22 cellular contexts compared by ENCODE assay signal in the genomic region with DNA sequence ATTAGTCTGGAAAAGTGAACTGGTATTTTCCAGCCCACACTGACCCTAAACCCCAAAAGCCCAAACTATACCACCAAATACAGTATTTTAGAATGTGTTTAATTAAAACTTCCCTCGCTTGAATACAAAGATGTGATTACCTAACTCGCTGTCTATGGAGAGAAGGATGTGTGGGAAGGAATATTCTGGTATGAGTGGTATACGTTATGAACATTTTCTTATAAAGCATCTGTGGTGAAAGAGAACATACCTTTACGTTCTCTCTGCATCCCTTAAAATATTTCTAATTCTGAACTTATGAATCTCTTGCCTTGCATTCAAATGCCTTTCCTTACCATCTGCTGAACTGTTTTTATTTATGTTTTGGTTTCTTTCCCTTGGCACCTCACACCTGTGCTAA.
DNase-seq lines count a peak whose midpoint lies in the region; ATAC-seq and TF ChIP-seq lines count a peak whose summit lies in the region.
"Had no signal": no experiment of that assay in that cellular context is flagged by ENCODE, and none has a peak within 500 bp of the region (broad histone marks: within the 10 kb centered on the region; RNA-seq: fewer than 3 reads in every experiment).

No MANE protein-coding gene starts in this region.

- CTCF ChIA-PET in activated B cell treated with CpG ODN at 0.5 μM for 24 hours (lab: Charles Lee) = no interaction called here

- H3K56ac ChIP-seq in mesendoderm (ENCODE audit: low read length) = no peak overlapping the region

- peaks cover 0 to 2% of the 10 kb centered on the region in 2 donors for H3K9me3 Mint-ChIP-seq in natural killer cell
- no peaks in the 10 kb centered on the region for H3K9me3 Mint-ChIP-seq in natural killer cell treated with Interleukin-12 subunit alpha and Interleukin-12 subunit beta and Interleukin-15 and Interleukin-18, amount 100 ng/mL, for 72 hours
- no peaks in the 10 kb centered on the region for H3K9me3 Mint-ChIP-seq in activated B cell treated with CpG ODN at 0.5 μM for 24 hours
- H3K9me3 Mint-ChIP-seq: HFFc6 had no signal

- TF ChIP-seq CTCF in natural killer cell (IDR thresholded peaks at IDR 0.05) (no peak), activated B cell treated with CpG ODN at 0.5 μM for 24 hours (IDR thresholded peaks at IDR 0.05) (no peak)

- H3K9ac ChIP-seq in mesendoderm (ENCODE audit: low read length) = no peak overlapping the region
- H3K9ac ChIP-seq: BLaER1 treated with 17β-estradiol and CSF1 and Interleukin-3, amounts not matched to agents 10 nM and 100 nM had no signal

- no peak overlapping the region for H4K5ac ChIP-seq in mesendoderm (ENCODE audit: low read length)

- H3K27ac Mint-ChIP-seq in natural killer cell (peak overlapping the region; percentile 77 to 78), activated B cell treated with CpG ODN at 0.5 μM for 24 hours (peak overlapping the region; percentile 6)
- peak overlapping the region in 1 of 2 donors; percentile 17 for H3K27ac Mint-ChIP-seq in natural killer cell treated with Interleukin-12 subunit alpha and Interleukin-12 subunit beta and Interleukin-15 and Interleukin-18, amount 100 ng/mL, for 72 hours

- no peak overlapping the region for H3K4ac ChIP-seq in mesendoderm (ENCODE audit: low read depth, low read length)

- no peaks in the 10 kb centered on the region for H3K79me1 ChIP-seq in mesendoderm (ENCODE audit: low read length)

- no peak overlapping the region for H2AK5ac ChIP-seq in mesendoderm (ENCODE audit: low read length)

- no peak overlapping the region for H3K4me2 ChIP-seq in mesendoderm (ENCODE audit: low read length)
- H3K4me2 ChIP-seq: BLaER1 treated with 17β-estradiol and CSF1 and Interleukin-3, amounts not matched to agents 10 nM and 100 nM had no signal

- POLR2A ChIA-PET in activated B cell treated with CpG ODN at 0.5 μM for 24 hours (lab: Charles Lee) = no interaction called here

- no peak overlapping the region for H2BK15ac ChIP-seq in mesendoderm (replicated peaks; ENCODE audit: low read depth)

- H3K4me3 Mint-ChIP-seq in natural killer cell = no peak overlapping the region
- no peak overlapping the region for H3K4me3 Mint-ChIP-seq in natural killer cell treated with Interleukin-12 subunit alpha and Interleukin-12 subunit beta and Interleukin-15 and Interleukin-18, amount 100 ng/mL, for 72 hours
- no peak overlapping the region for H3K4me3 Mint-ChIP-seq in activated B cell treated with CpG ODN at 0.5 μM for 24 hours
- H3K4me3 Mint-ChIP-seq: CD4-positive, alpha-beta memory T cell had no signal

- H3K4me3 ChIP-seq in mesendoderm (ENCODE audit: low read length) = no peak overlapping the region
- H3K4me3 ChIP-seq: BLaER1 treated with 17β-estradiol and CSF1 and Interleukin-3, amounts not matched to agents 10 nM and 100 nM; HAP-1; MG63 had no signal

- H2BK120ac ChIP-seq in mesendoderm (ENCODE audit: low read depth, low read length) = no peak overlapping the region

- intact Hi-C loops in natural killer cell (cut with micrococcal nuclease) = no loop called here
- intact Hi-C loops in activated B cell treated with CpG ODN at 0.5 μM for 24 hours (cut with micrococcal nuclease) = loop anchor here (5.0 to 10.0 kb wide), 4 partner anchors 222 to 1033 kb away; partner anchors contain the start of gene P2RY1

- H3K27me3 Mint-ChIP-seq in natural killer cell (ENCODE audit: low read depth in 2 of 2) = no peaks in the 10 kb centered on the region
- H3K27me3 Mint-ChIP-seq in natural killer cell treated with Interleukin-12 subunit alpha and Interleukin-12 subunit beta and Interleukin-15 and Interleukin-18, amount 100 ng/mL, for 72 hours = no peaks in the 10 kb centered on the region
- no peaks in the 10 kb centered on the region for H3K27me3 Mint-ChIP-seq in activated B cell treated with CpG ODN at 0.5 μM for 24 hours
- H3K27me3 Mint-ChIP-seq: CD4-positive, alpha-beta memory T cell had no signal

- no peak overlapping the region for H3K27ac ChIP-seq in mesendoderm (ENCODE audit: low read depth, low read length)
- H3K27ac ChIP-seq: BLaER1 treated with 17β-estradiol and CSF1 and Interleukin-3, amounts not matched to agents 10 nM and 100 nM; RWPE1 had no signal

- no peaks in the 10 kb centered on the region for H3K36me3 ChIP-seq in mesendoderm (ENCODE audit: control insufficient read depth, insufficient read depth, low read length)
- H3K36me3 ChIP-seq: HAP-1 had no signal

- peak overlapping the region; percentile 68 for H2BK5ac ChIP-seq in mesendoderm (ENCODE audit: low read length)

- H3K79me2 ChIP-seq in mesendoderm (ENCODE audit: control insufficient read depth, insufficient read depth, low read length) = no peaks in the 10 kb centered on the region

- H3K36me3 Mint-ChIP-seq in natural killer cell = no peaks in the 10 kb centered on the region
- H3K36me3 Mint-ChIP-seq in natural killer cell treated with Interleukin-12 subunit alpha and Interleukin-12 subunit beta and Interleukin-15 and Interleukin-18, amount 100 ng/mL, for 72 hours = no peaks in the 10 kb centered on the region
- peaks cover 20% of the 10 kb centered on the region for H3K36me3 Mint-ChIP-seq in activated B cell treated with CpG ODN at 0.5 μM for 24 hours (ENCODE audit: low read depth)

- H3K23ac ChIP-seq in mesendoderm (ENCODE audit: low read length) = no peak overlapping the region

- ATAC-seq in natural killer cell (no peak), activated B cell treated with CpG ODN at 0.5 μM for 24 hours (ENCODE audit: low read depth) (no peak), HG03469 (IDR thresholded peaks at IDR 0.05; ENCODE audit: unreplicated experiment) (no peak)
- ATAC-seq in natural killer cell treated with Interleukin-12 subunit alpha and Interleukin-12 subunit beta and Interleukin-15 and Interleukin-18, amount 100 ng/mL, for 72 hours = no peak
- ATAC-seq: Panc1 had no signal

- H3K27me3 ChIP-seq in mesendoderm (ENCODE audit: insufficient read depth, low read length, poor library complexity) = no peaks in the 10 kb centered on the region
- H3K27me3 ChIP-seq: BLaER1 treated with 17β-estradiol and CSF1 and Interleukin-3, amounts not matched to agents 10 nM and 100 nM; MG63 had no signal

- no peaks in the 10 kb centered on the region for H3K4me1 ChIP-seq in mesendoderm (ENCODE audit: control insufficient read depth, low read depth, low read length)
- H3K4me1 ChIP-seq: Caco-2 had no signal

- H3K18ac ChIP-seq in mesendoderm (ENCODE audit: low read length) = peak overlapping the region; percentile 23

- no CpG with 5 or more reads among the region's 4 CpGs for WGBS in mesendoderm (ENCODE audit: extremely low coverage, insufficient coverage, low lambda C conversion rate)

- H3K4me1 Mint-ChIP-seq in natural killer cell = peaks cover 13 to 21% of the 10 kb centered on the region in 2 donors
- peaks cover 14 to 18% of the 10 kb centered on the region in 2 donors for H3K4me1 Mint-ChIP-seq in natural killer cell treated with Interleukin-12 subunit alpha and Interleukin-12 subunit beta and Interleukin-15 and Interleukin-18, amount 100 ng/mL, for 72 hours (ENCODE audit: low read depth in 2 of 2)
- peaks cover 27% of the 10 kb centered on the region for H3K4me1 Mint-ChIP-seq in activated B cell treated with CpG ODN at 0.5 μM for 24 hours

- H4K8ac ChIP-seq in mesendoderm (ENCODE audit: low read depth, low read length) = no peak overlapping the region

- DNase-seq in natural killer cell = no peak
- DNase-seq in natural killer cell treated with Interleukin-12 subunit alpha and Interleukin-12 subunit beta and Interleukin-15 and Interleukin-18, amount 100 ng/mL, for 72 hours (ENCODE audit: low spot score) = no peak
- DNase-seq in activated B cell treated with CpG ODN at 0.5 μM for 24 hours = no peak
- no peak for DNase-seq in mesendoderm
- no peak for DNase-seq in NCI-H748 treated with DMSO at 0.1 percent for 48 hours (lab: John Stamatoyannopoulos, UW)
- DNase-seq in islet precursor cell = no peak
- no peak for DNase-seq in Ammon's horn (ENCODE audit: low spot score)
- DNase-seq: Caco-2; CD4-positive, alpha-beta memory T cell; GOT3; HFFc6; KG1; MG63; NCI-H2029; NCI-H446; NCI-H526; SHP77 had no signal
